ENCODE assay signal across 13 cellular contexts in the genomic region with DNA sequence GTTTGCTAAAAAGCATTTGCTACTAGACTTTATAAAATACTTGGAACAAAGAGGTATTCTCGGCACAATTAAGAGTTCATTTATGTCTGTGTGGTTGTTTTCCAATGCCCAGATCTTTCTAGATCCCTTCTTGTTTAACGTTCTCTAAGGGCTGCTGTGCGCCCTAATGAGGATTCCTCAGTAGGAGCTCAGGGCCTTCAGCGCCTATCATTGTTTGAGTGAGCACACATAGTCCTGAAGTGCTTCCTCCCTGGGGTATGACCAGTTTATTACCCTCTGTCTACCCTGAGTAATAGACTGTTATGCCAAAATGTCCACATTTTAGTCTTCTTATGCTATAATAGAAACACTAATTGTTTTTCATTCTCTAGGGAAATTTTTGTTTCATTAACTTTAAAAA.
DNase-seq lines count a peak whose midpoint lies in the region; ATAC-seq and TF ChIP-seq lines count a peak whose summit lies in the region.
"Had no signal": no experiment of that assay in that cellular context is flagged by ENCODE, and none has a peak within 500 bp of the region (broad histone marks: within the 10 kb centered on the region; RNA-seq: fewer than 3 reads in every experiment).

No MANE protein-coding gene starts in this region.

- H3K27me3 ChIP-seq in neuronal stem cell (ENCODE audit: control insufficient read depth in 3 of 3, insufficient read depth in 3 of 3, low read depth in 1 of 3, low read length in 3 of 3), result no peaks in the 10 kb centered on the region

- no peak for TF ChIP-seq CTCF in choroid plexus epithelial cell (conservative IDR thresholded peaks at IDR 0.05; ENCODE audit: low read depth, low read length)
- TF ChIP-seq CTCF in coronary artery (IDR thresholded peaks at IDR 0.05), result no peak

- H3K4me2 ChIP-seq in neuronal stem cell (ENCODE audit: insufficient read depth, low read length, poor library complexity, severe bottlenecking), result no peak overlapping the region

- H4K8ac ChIP-seq in neuronal stem cell (ENCODE audit: low read depth, low read length), result no peak overlapping the region

- H3K14ac ChIP-seq in neuronal stem cell (ENCODE audit: low read length), result no peak overlapping the region

- H3K4me1 ChIP-seq in neuronal stem cell (ENCODE audit: control insufficient read depth in 2 of 2, insufficient read depth in 1 of 2, low read depth in 1 of 2, low read length in 2 of 2), result peaks cover 7 to 40% of the 10 kb centered on the region in 2 donors

- no peak for ATAC-seq in GM19023 (IDR thresholded peaks at IDR 0.05; ENCODE audit: unreplicated experiment)
- ATAC-seq: left colon, PC-3 had no signal

- H4K91ac ChIP-seq in neuronal stem cell (ENCODE audit: low read depth, low read length, poor library complexity), result no peak overlapping the region

- H3K9me3 ChIP-seq in neuronal stem cell (replicated peaks in 1 of 2; ENCODE audit: control insufficient read depth in 2 of 2, insufficient read depth in 1 of 2, low read depth in 1 of 2, low read length in 2 of 2), result peaks cover 0 to 9% of the 10 kb centered on the region in 2 donors
- H3K9me3 ChIP-seq: thoracic aorta had no signal

- H3K23ac ChIP-seq in neuronal stem cell (ENCODE audit: low read depth, low read length, poor library complexity), result no peak overlapping the region

- no peak overlapping the region for H2BK12ac ChIP-seq in neuronal stem cell (ENCODE audit: low read length)

- H3K9ac ChIP-seq in neuronal stem cell (ENCODE audit: low read depth, low read length, poor library complexity), result no peak overlapping the region

- DNase-seq in ELR (ENCODE audit: low read depth) (peak; percentile 20), NCI-H1930 (lab: John Stamatoyannopoulos, UW) (peak; percentile 28 to 39), choroid plexus epithelial cell (ENCODE audit: low read depth) (peak; percentile 15), neuronal stem cell (ENCODE audit: low spot score) (no peak), CD1c-positive myeloid dendritic cell (ENCODE audit: extremely low spot score) (no peak), coronary artery (ENCODE audit: low spot score) (no peak)
- DNase-seq: activated CD4-positive, CD25-positive, alpha-beta regulatory T cell treated with anti-CD3 and anti-CD28 coated beads, Interleukin-2, amount 50 U/mL, for 72 hours; activated T-cell treated with anti-CD3 and anti-CD28 coated beads, Interleukin-2, amount 50 U/mL, for 24 hours; amniotic stem cell; left colon; PC-3 had no signal

- H3K18ac ChIP-seq in neuronal stem cell (ENCODE audit: low read length), result no peak overlapping the region

- WGBS in neuronal stem cell (ENCODE audit: extremely low coverage in 2 of 2, insufficient read length in 2 of 2, insufficient replicate concordance in 1 of 2), 2 donors, result no CpG with 5 or more reads among the region's 4 CpGs

- no peak overlapping the region for H3K27ac ChIP-seq in neuronal stem cell (replicated peaks; ENCODE audit: low read length)
- H3K27ac ChIP-seq in coronary artery, result no peak overlapping the region
- H3K27ac ChIP-seq: thoracic aorta had no signal

- H2BK5ac ChIP-seq in neuronal stem cell (ENCODE audit: low read length), result no peak overlapping the region

- H2AFZ ChIP-seq in neuronal stem cell (ENCODE audit: low read length), result peak overlapping the region; percentile 15

- H3K36me3 ChIP-seq in neuronal stem cell (replicated peaks in 1 of 2; ENCODE audit: control insufficient read depth in 2 of 2, insufficient read depth in 2 of 2, low read length in 2 of 2), result peaks cover 0 to 3% of the 10 kb centered on the region in 2 donors

- H3K79me1 ChIP-seq in neuronal stem cell (ENCODE audit: low read depth, low read length), result no peaks in the 10 kb centered on the region

- no peak overlapping the region for H3K4ac ChIP-seq in neuronal stem cell (ENCODE audit: low read length)

- no peak overlapping the region for H2AK5ac ChIP-seq in neuronal stem cell (ENCODE audit: low read depth, low read length)

- no peak overlapping the region for H2BK15ac ChIP-seq in neuronal stem cell (ENCODE audit: low read length)

- H3K4me3 ChIP-seq in choroid plexus epithelial cell (ENCODE audit: low read depth, low read length) (no peak overlapping the region), neuronal stem cell (ENCODE audit: low read length in 2 of 2) (no peak overlapping the region), coronary artery (no peak overlapping the region)
- H3K4me3 ChIP-seq: thoracic aorta had no signal

- no peak overlapping the region for H2BK120ac ChIP-seq in neuronal stem cell (ENCODE audit: low read depth, low read length)

Comparison
In these comparisons a context has a peak if more than half of its experiments do, and no peak if none do; other contexts are left out.
1. DNase-seq: peak in ELR (single experiment), NCI-H1930 (2 of 2) and choroid plexus epithelial cell (single experiment); none in neuronal stem cell (single experiment), CD1c-positive myeloid dendritic cell (single experiment) and coronary artery (single experiment).